15 cellular contexts compared by ENCODE assay signal in genomic region chr4:81499840-81500239, GRCh38. TPM values are rescaled to one million over a fixed set of nuclear protein-coding genes. Genes with fewer than 3 reads are reported as not detected.
DNase-seq lines count a peak whose midpoint lies in the region; ATAC-seq and FAIRE-seq lines count a peak whose summit lies in the region.
"Had no signal": no experiment of that assay in that cellular context is flagged by ENCODE, and none has a peak within 500 bp of the region (broad histone marks: within the 10 kb centered on the region; RNA-seq: fewer than 3 reads in every experiment).

No MANE protein-coding gene starts in this region.

- H3K4me3 ChIP-seq in naive thymus-derived CD4-positive, alpha-beta T cell (ENCODE audit: low read length): no peak overlapping the region

- H3K27me3 ChIP-seq in naive thymus-derived CD4-positive, alpha-beta T cell (ENCODE audit: control insufficient read depth in 2 of 2, insufficient read depth in 2 of 2, low read length in 2 of 2): no peaks in the 10 kb centered on the region

- no peak overlapping the region for H3K4me3 Mint-ChIP-seq in naive thymus-derived CD4-positive, alpha-beta T cell

- H3K27ac ChIP-seq in naive thymus-derived CD4-positive, alpha-beta T cell (ENCODE audit: low read depth, low read length): no peak overlapping the region

- H3K9me3 ChIP-seq in naive thymus-derived CD4-positive, alpha-beta T cell (ENCODE audit: control insufficient read depth in 2 of 3, low read length in 3 of 3): no peaks in the 10 kb centered on the region

- CTCF ChIA-PET in naive thymus-derived CD4-positive, alpha-beta T cell (lab: Charles Lee): no interaction called here

- peak; percentile 67 for DNase-seq in DMS 273 treated with DMSO at 0.1 percent for 48 hours (lab: John Stamatoyannopoulos, UW)
- peak; percentile 25 for DNase-seq in NCI-H146 treated with DMSO at 0.1 percent for 48 hours (lab: John Stamatoyannopoulos, UW; ENCODE audit: unreplicated experiment)
- peak; percentile 2 for DNase-seq in SK-N-DZ (ENCODE audit: low spot score)
- no peak for DNase-seq in naive thymus-derived CD4-positive, alpha-beta T cell
- DNase-seq in NCI-H774 (lab: John Stamatoyannopoulos, UW): no peak
- no peak for DNase-seq in urothelium cell line (ENCODE audit: low spot score)
- DNase-seq: activated CD4-positive, alpha-beta T cell treated with anti-CD3 and anti-CD28 coated beads, Interleukin-2, amount 50 U/mL, for 1 hour; C1 segment of cervical spinal cord; NCI-H1048; right cardiac atrium; RPMI8226 had no signal

- POLR2A ChIA-PET in naive thymus-derived CD4-positive, alpha-beta T cell (lab: Charles Lee): no interaction called here

- peaks cover 17 to 48% (median 23%) of the 10 kb centered on the region in 7 donors for H3K4me1 Mint-ChIP-seq in naive thymus-derived CD4-positive, alpha-beta T cell

- H3K27me3 Mint-ChIP-seq in naive thymus-derived CD4-positive, alpha-beta T cell: peaks cover 0 to 15% (median 0%) of the 10 kb centered on the region in 5 donors

- ATAC-seq in naive thymus-derived CD4-positive, alpha-beta T cell: no peak
- ATAC-seq in GM21515 (IDR thresholded peaks at IDR 0.05; ENCODE audit: unreplicated experiment) (no peak), GM21717 (IDR thresholded peaks at IDR 0.05; ENCODE audit: unreplicated experiment) (no peak)
- ATAC-seq: right cardiac atrium had no signal

- H3K9me3 Mint-ChIP-seq in naive thymus-derived CD4-positive, alpha-beta T cell: peaks cover 0 to 4% (median 0%) of the 10 kb centered on the region in 11 donors

- intact Hi-C loops in naive thymus-derived CD4-positive, alpha-beta T cell (cut with micrococcal nuclease): loop anchor here in 1 of 2 donors (10.0 kb wide), 3 partner anchors 1425 to 1715 kb away; partner anchors contain the start of genes ANTXR2 and LIN54

- FAIRE-seq in urothelium cell line (lab: Jason Lieb, UNC): no peak
- FAIRE-seq: astrocyte had no signal

- peak overlapping the region in 6 of 9 donors; percentile 8 to 69 (median 32) for H3K27ac Mint-ChIP-seq in naive thymus-derived CD4-positive, alpha-beta T cell
- H3K27ac Mint-ChIP-seq: activated T-helper 2 cell treated with anti-CD3 and anti-CD28 coated beads, Interferon-gamma antibody, Interleukin-2, Interleukin-4, amounts not matched to agents 10 μg/mL and 5 μg/mL and 100 μg/mL, durations not matched to agents 14 hours and 24 hours and 36 hours had no signal

- peaks cover 2 to 3% of the 10 kb centered on the region in 2 donors for H3K4me1 ChIP-seq in naive thymus-derived CD4-positive, alpha-beta T cell (ENCODE audit: control insufficient read depth in 2 of 2, insufficient read depth in 2 of 2, low read length in 2 of 2)

- peaks cover 0 to 8% (median 0%) of the 10 kb centered on the region in 5 donors for H3K36me3 Mint-ChIP-seq in naive thymus-derived CD4-positive, alpha-beta T cell

- H3K36me3 ChIP-seq in naive thymus-derived CD4-positive, alpha-beta T cell (ENCODE audit: control insufficient read depth in 2 of 3, insufficient read depth in 3 of 3, low read length in 3 of 3): no peaks in the 10 kb centered on the region

RNA-seq across cellular contexts. Expression of gene RASGEF1B, which starts 28.1 kb away (rescaled TPM):
- polyA plus RNA-seq in SK-N-DZ (2014; cell fraction: cytosol; rRNA removed): not detected in 2 replicates
- not detected in 2 replicates for polyA plus RNA-seq in SK-N-DZ (2014; cell fraction: nucleus; rRNA removed)
- 10 to 100 TPM in 4 of 5 experiments, 1 to 10 TPM in 1; 1.1 to 82.5 (median 11.5) TPM for total RNA-seq in naive thymus-derived CD4-positive, alpha-beta T cell
- polyA plus RNA-seq in naive thymus-derived CD4-positive, alpha-beta T cell: 1 to 10 TPM; 5.2 to 8.1 TPM

Comparison
In these comparisons a context has a peak if more than half of its experiments do, and no peak if none do; other contexts are left out.
1. DNase-seq: peak in DMS 273 treated with DMSO at 0.1 percent for 48 hours (single experiment), NCI-H146 treated with DMSO at 0.1 percent for 48 hours (single experiment) and SK-N-DZ (single experiment); none in naive thymus-derived CD4-positive, alpha-beta T cell (0 of 9), NCI-H774 (single experiment) and urothelium cell line (single experiment).